9 cellular contexts compared by ENCODE assay signal in the genomic region with DNA sequence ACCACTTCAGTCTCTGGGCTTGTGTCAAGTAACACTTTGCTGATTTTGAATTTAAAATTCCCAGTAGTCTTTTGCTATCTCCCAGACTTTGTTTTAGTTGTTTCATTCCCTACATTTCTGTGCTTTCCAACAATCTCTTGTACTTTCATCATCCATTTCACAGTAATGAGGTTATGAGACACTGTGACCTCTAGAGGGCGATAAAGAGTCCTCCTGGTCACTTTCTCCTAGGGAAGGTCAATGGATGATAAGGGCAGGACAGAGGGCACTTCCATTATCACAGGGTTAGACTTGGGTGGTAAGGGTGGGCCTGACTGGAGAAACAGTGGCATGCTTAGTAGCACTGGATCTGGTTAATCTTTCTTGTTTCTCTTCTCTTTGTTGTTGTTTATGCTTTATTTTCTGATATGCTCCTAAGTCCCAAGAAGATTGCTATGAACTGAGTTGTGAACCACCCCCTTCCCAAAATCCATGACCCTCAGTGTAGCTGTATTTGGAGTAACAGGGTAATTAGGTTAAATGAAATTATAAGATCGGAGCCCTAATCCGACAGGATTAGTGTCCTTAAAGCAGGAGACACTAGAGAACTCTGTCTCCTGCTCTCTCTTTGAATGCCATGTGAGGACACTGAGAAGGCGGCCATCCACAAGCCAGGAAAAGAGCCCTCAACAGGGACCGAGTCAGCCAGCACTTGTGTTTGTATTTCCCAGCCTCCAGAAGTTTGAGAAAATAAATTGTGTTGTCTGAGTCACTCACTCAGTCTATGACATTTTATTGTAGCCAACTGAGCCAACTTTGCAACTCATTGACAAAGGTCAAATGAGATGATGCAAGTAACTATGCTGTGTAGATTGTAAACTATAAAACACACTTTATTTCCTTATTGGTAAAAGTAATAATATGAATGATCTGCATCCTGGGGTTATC.
A peak's percentile ranks its signal among the peaks of the same experiment; 100 is the strongest.
DNase-seq lines count a peak whose midpoint lies in the region; ATAC-seq and TF ChIP-seq lines count a peak whose summit lies in the region.
"Had no signal": no experiment of that assay in that cellular context is flagged by ENCODE, and none has a peak within 500 bp of the region (broad histone marks: within the 10 kb centered on the region; RNA-seq: fewer than 3 reads in every experiment).

No MANE protein-coding gene starts in this region.

- no peaks in the 10 kb centered on the region for H3K9me3 Mint-ChIP-seq in activated CD4-positive, alpha-beta memory T cell treated with anti-CD3 and anti-CD28 coated beads for 36 hours

- peak; percentile 13 for ATAC-seq in HG02840 (IDR thresholded peaks at IDR 0.05; ENCODE audit: low FRiP score, unreplicated experiment)
- no peak for ATAC-seq in GM18873 (IDR thresholded peaks at IDR 0.05; ENCODE audit: low FRiP score, unreplicated experiment)

- H2BK12ac ChIP-seq in neuronal stem cell (ENCODE audit: low read length), result no peak overlapping the region

- no peak overlapping the region for H3K14ac ChIP-seq in neuronal stem cell (ENCODE audit: low read length)

- H3K36me3 Mint-ChIP-seq in activated CD4-positive, alpha-beta memory T cell treated with anti-CD3 and anti-CD28 coated beads for 36 hours, result no peaks in the 10 kb centered on the region

- no peaks in the 10 kb centered on the region for H3K4me1 Mint-ChIP-seq in activated CD4-positive, alpha-beta memory T cell treated with anti-CD3 and anti-CD28 coated beads for 36 hours (ENCODE audit: low read depth)
- H3K4me1 Mint-ChIP-seq: central memory CD8-positive, alpha-beta T cell had no signal

- H3K9me3 ChIP-seq in neuronal stem cell (replicated peaks in 1 of 2; ENCODE audit: control insufficient read depth in 2 of 2, insufficient read depth in 1 of 2, low read depth in 1 of 2, low read length in 2 of 2), result no peaks in the 10 kb centered on the region

- H3K36me3 ChIP-seq in neuronal stem cell (replicated peaks in 1 of 2; ENCODE audit: control insufficient read depth in 2 of 2, insufficient read depth in 2 of 2, low read length in 2 of 2), result no peaks in the 10 kb centered on the region

- H3K4me3 ChIP-seq in epithelial cell of esophagus (ENCODE audit: low read length) (no peak overlapping the region), neuronal stem cell (ENCODE audit: low read length in 2 of 2) (no peak overlapping the region)

- no peak overlapping the region for H3K4me3 Mint-ChIP-seq in activated CD4-positive, alpha-beta memory T cell treated with anti-CD3 and anti-CD28 coated beads for 36 hours
- H3K4me3 Mint-ChIP-seq: central memory CD8-positive, alpha-beta T cell had no signal

- H3K18ac ChIP-seq in neuronal stem cell (ENCODE audit: low read length), result no peak overlapping the region

- H3K27me3 ChIP-seq in neuronal stem cell (ENCODE audit: control insufficient read depth in 3 of 3, insufficient read depth in 3 of 3, low read depth in 1 of 3, low read length in 3 of 3), result no peaks in the 10 kb centered on the region

- no peak overlapping the region for H3K9ac ChIP-seq in neuronal stem cell (ENCODE audit: low read depth, low read length, poor library complexity)

- H2AK5ac ChIP-seq in neuronal stem cell (ENCODE audit: low read depth, low read length), result no peak overlapping the region

- H3K4me1 ChIP-seq in neuronal stem cell (ENCODE audit: control insufficient read depth in 2 of 2, insufficient read depth in 1 of 2, low read depth in 1 of 2, low read length in 2 of 2), result peaks cover 0 to 1% of the 10 kb centered on the region in 2 donors

- H2BK5ac ChIP-seq in neuronal stem cell (ENCODE audit: low read length), result no peak overlapping the region

- peak; percentile 73 for TF ChIP-seq CTCF in GM10266 (IDR thresholded peaks at IDR 0.05; ENCODE audit: control insufficient read depth, insufficient read depth, low read depth, missing control alignments)
- peak; percentile 47 for TF ChIP-seq CTCF in epithelial cell of esophagus (IDR thresholded peaks at IDR 0.05; ENCODE audit: insufficient read depth, low read depth, low read length, missing control alignments)

- no peak overlapping the region for H2AFZ ChIP-seq in neuronal stem cell (ENCODE audit: low read length)

- H4K91ac ChIP-seq in neuronal stem cell (ENCODE audit: low read depth, low read length, poor library complexity), result no peak overlapping the region

- POLR2A ChIA-PET in activated CD4-positive, alpha-beta memory T cell treated with anti-CD3 and anti-CD28 coated beads for 36 hours (lab: Charles Lee), result no interaction called here

- no peak overlapping the region for H2BK120ac ChIP-seq in neuronal stem cell (ENCODE audit: low read depth, low read length)

- CTCF ChIA-PET in activated CD4-positive, alpha-beta memory T cell treated with anti-CD3 and anti-CD28 coated beads for 36 hours (lab: Charles Lee), result no interaction called here

- H4K8ac ChIP-seq in neuronal stem cell (ENCODE audit: low read depth, low read length), result no peak overlapping the region

- intact Hi-C loops in activated CD4-positive, alpha-beta memory T cell treated with anti-CD3 and anti-CD28 coated beads for 36 hours (cut with micrococcal nuclease), result no loop called here

- no peak overlapping the region for H3K23ac ChIP-seq in neuronal stem cell (ENCODE audit: low read depth, low read length, poor library complexity)

- no peaks in the 10 kb centered on the region for H3K79me1 ChIP-seq in neuronal stem cell (ENCODE audit: low read depth, low read length)

- H2BK15ac ChIP-seq in neuronal stem cell (ENCODE audit: low read length), result no peak overlapping the region

- DNase-seq in 8988T (peak; percentile 9), GM10266 (ENCODE audit: extremely low spot score) (peak; percentile 29), NCI-H748 treated with DMSO at 0.1 percent for 48 hours (lab: John Stamatoyannopoulos, UW) (peak; percentile 18), epithelial cell of esophagus (ENCODE audit: low read depth) (peak; percentile 24), neuronal stem cell (ENCODE audit: low spot score) (peak; percentile 49)
- no peak for DNase-seq in activated CD4-positive, alpha-beta memory T cell treated with anti-CD3 and anti-CD28 coated beads for 36 hours

- H3K27me3 Mint-ChIP-seq in activated CD4-positive, alpha-beta memory T cell treated with anti-CD3 and anti-CD28 coated beads for 36 hours, result no peaks in the 10 kb centered on the region
- H3K27me3 Mint-ChIP-seq: central memory CD8-positive, alpha-beta T cell had no signal

- WGBS in neuronal stem cell (ENCODE audit: extremely low coverage in 2 of 2, insufficient read length in 2 of 2, insufficient replicate concordance in 1 of 2), 2 donors, result no CpG with 5 or more reads among the region's 5 CpGs

- H3K4me2 ChIP-seq in neuronal stem cell (ENCODE audit: insufficient read depth, low read length, poor library complexity, severe bottlenecking), result no peak overlapping the region

- H3K27ac ChIP-seq in neuronal stem cell (replicated peaks; ENCODE audit: low read length), result no peak overlapping the region

- no peak overlapping the region for H3K27ac Mint-ChIP-seq in activated CD4-positive, alpha-beta memory T cell treated with anti-CD3 and anti-CD28 coated beads for 36 hours

- no peak overlapping the region for H3K4ac ChIP-seq in neuronal stem cell (ENCODE audit: low read length)
